Comparison of ENCODE assay signal across 15 cellular contexts in the genomic region with DNA sequence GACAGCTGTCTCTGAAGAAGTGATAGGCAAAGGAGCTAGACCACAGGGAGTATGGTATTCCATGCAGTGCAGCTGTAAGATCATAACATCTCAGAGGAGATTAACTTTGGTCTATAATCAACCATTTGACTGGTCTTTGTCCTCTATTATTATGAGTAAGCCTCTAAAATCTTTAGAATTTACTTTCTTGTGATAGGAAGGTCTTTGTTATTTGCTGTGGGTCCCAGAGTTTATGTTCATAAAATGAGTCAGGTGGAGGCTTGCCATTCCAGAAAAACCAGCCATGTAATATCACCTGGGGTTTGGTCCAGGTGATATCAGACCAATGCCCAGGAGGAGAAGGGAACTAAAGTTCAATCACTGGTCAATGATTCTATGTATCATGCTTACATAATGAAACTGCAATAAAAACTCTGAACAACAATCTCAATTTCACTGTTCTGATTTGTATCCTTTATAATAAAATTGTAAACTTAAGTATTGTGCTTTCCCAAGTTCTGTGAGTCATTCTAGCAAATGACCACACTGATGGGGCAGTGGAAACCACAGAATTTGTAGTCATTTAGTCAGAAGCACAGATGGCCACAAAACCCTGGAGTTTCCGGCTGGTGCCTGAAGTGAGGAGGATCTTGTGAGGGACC.
DNase-seq lines count a peak whose midpoint lies in the region; ATAC-seq and TF ChIP-seq lines count a peak whose summit lies in the region.
"Had no signal": no experiment of that assay in that cellular context is flagged by ENCODE, and none has a peak within 500 bp of the region (broad histone marks: within the 10 kb centered on the region; RNA-seq: fewer than 3 reads in every experiment).

No MANE protein-coding gene starts in this region.

- H3K9me3 ChIP-seq in Caco-2 (no peaks in the 10 kb centered on the region), IMR-90 (ENCODE audit: control insufficient read depth, insufficient read depth, low read length) (no peaks in the 10 kb centered on the region), neuronal stem cell (replicated peaks in 1 of 2; ENCODE audit: control insufficient read depth in 2 of 2, insufficient read depth in 1 of 2, low read depth in 1 of 2, low read length in 2 of 2) (no peaks in the 10 kb centered on the region), thyroid gland (no peaks in the 10 kb centered on the region)
- H3K9me3 ChIP-seq: colonic mucosa, gastrocnemius medialis had no signal

- WGBS in IMR-90 (ENCODE audit: extremely low coverage in 2 of 2, insufficient read length in 1 of 2), 2 experiments: no CpG with 5 or more reads among the region's 1 CpG
- no CpG with 5 or more reads among the region's 1 CpG for WGBS in neuronal stem cell (ENCODE audit: extremely low coverage in 2 of 2, insufficient read length in 2 of 2, insufficient replicate concordance in 1 of 2), 2 donors
- 93 to 97% methylated on average over 1 of the region's 1 CpG for WGBS in thyroid gland, 2 donors

- H4K91ac ChIP-seq in IMR-90 (ENCODE audit: insufficient read depth, low read depth, low read length) (peak overlapping the region; percentile 18; the same call in 1 of the 2 replicates), neuronal stem cell (ENCODE audit: low read depth, low read length, poor library complexity) (no peak overlapping the region)

- no peak overlapping the region for H3K56ac ChIP-seq in IMR-90 (ENCODE audit: extremely low read depth, insufficient read depth, low read length)

- CTCF ChIA-PET in Caco-2 (lab: Charles Lee) (no interaction called here), IMR-90 (lab: Yijun Ruan, JAX) (no interaction called here)

- H3K27ac Mint-ChIP-seq in Caco-2 (ENCODE audit: unreplicated experiment): peak overlapping the region; percentile 9
- H3K27ac Mint-ChIP-seq in osteocyte (ENCODE audit: unreplicated experiment): no peak overlapping the region
- H3K27ac Mint-ChIP-seq: activated CD4-positive, alpha-beta memory T cell treated with anti-CD3 and anti-CD28 coated beads for 36 hours; natural killer cell treated with Interleukin-12 subunit alpha and Interleukin-12 subunit beta and Interleukin-15 and Interleukin-18, amount 100 ng/mL, for 72 hours; T-helper 2 cell treated with Interferon-gamma antibody and Interleukin-4, amounts not matched to agents 5 μg/mL and 100 μg/mL, for 36 hours had no signal

- no peak overlapping the region for H3K4me3 ChIP-seq in Caco-2 (ENCODE audit: low read depth, low read length)
- H3K4me3 ChIP-seq in IMR-90 (ENCODE audit: insufficient read depth, low read depth, low read length): no peak overlapping the region
- H3K4me3 ChIP-seq in astrocyte of the spinal cord (ENCODE audit: low read depth, low read length): peak overlapping the region; percentile 38
- no peak overlapping the region for H3K4me3 ChIP-seq in neuronal stem cell (ENCODE audit: low read length in 2 of 2)
- H3K4me3 ChIP-seq in thyroid gland (replicated peaks in 1 of 3): no peak overlapping the region
- H3K4me3 ChIP-seq: colonic mucosa, gastrocnemius medialis had no signal

- H3K23ac ChIP-seq in IMR-90 (ENCODE audit: low read depth, low read length) (peak overlapping the region; percentile 58; the same call in 1 of the 2 replicates), neuronal stem cell (ENCODE audit: low read depth, low read length, poor library complexity) (no peak overlapping the region)

- peak overlapping the region; percentile 12; the same call in 1 of the 2 replicates for H4K5ac ChIP-seq in IMR-90 (ENCODE audit: low read depth, low read length)

- H3K9me3 Mint-ChIP-seq in Caco-2 (ENCODE audit: unreplicated experiment) (no peaks in the 10 kb centered on the region), osteocyte (ENCODE audit: unreplicated experiment) (peaks cover 11% of the 10 kb centered on the region)
- H3K9me3 Mint-ChIP-seq: T-helper 2 cell treated with Interferon-gamma antibody and Interleukin-4, amounts not matched to agents 5 μg/mL and 100 μg/mL, for 36 hours had no signal

- H3K4me1 Mint-ChIP-seq in Caco-2 (ENCODE audit: low read depth, unreplicated experiment) (peaks cover 7% of the 10 kb centered on the region), osteocyte (ENCODE audit: unreplicated experiment) (peaks cover 2% of the 10 kb centered on the region)

- no peak overlapping the region for H3K9ac ChIP-seq in IMR-90 (ENCODE audit: low read depth, low read length)
- H3K9ac ChIP-seq in neuronal stem cell (ENCODE audit: low read depth, low read length, poor library complexity): no peak overlapping the region

- peak overlapping the region; percentile 78 for H2BK20ac ChIP-seq in IMR-90 (ENCODE audit: low read depth, low read length)

- peak overlapping the region; percentile 54 for H2BK120ac ChIP-seq in IMR-90 (ENCODE audit: low read depth, low read length)
- H2BK120ac ChIP-seq in neuronal stem cell (ENCODE audit: low read depth, low read length): no peak overlapping the region

- H3K4me2 ChIP-seq in IMR-90 (ENCODE audit: low read depth, low read length): peak overlapping the region; percentile 91; the same call in 1 of the 2 replicates
- no peak overlapping the region for H3K4me2 ChIP-seq in neuronal stem cell (ENCODE audit: insufficient read depth, low read length, poor library complexity, severe bottlenecking)

- TF ChIP-seq POLR2A in IMR-90 (IDR thresholded peaks at IDR 0.05; ENCODE audit: low read depth, low read length): no peak
- no peak for TF ChIP-seq POLR2A in thyroid gland (IDR thresholded peaks at IDR 0.05)

- no peaks in the 10 kb centered on the region for H3K36me3 Mint-ChIP-seq in Caco-2 (ENCODE audit: insufficient read depth, unreplicated experiment)
- no peaks in the 10 kb centered on the region for H3K36me3 Mint-ChIP-seq in osteocyte (ENCODE audit: unreplicated experiment)
- H3K36me3 Mint-ChIP-seq: activated CD4-positive, alpha-beta memory T cell treated with anti-CD3 and anti-CD28 coated beads for 36 hours; natural killer cell treated with Interleukin-12 subunit alpha and Interleukin-12 subunit beta and Interleukin-15 and Interleukin-18, amount 100 ng/mL, for 72 hours had no signal

- H2AK5ac ChIP-seq in IMR-90 (ENCODE audit: low read depth, low read length): no peak overlapping the region; the same call in 1 of the 2 replicates
- no peak overlapping the region for H2AK5ac ChIP-seq in neuronal stem cell (ENCODE audit: low read depth, low read length)

- TF ChIP-seq CTCF in Caco-2 (IDR thresholded peaks at IDR 0.05; ENCODE audit: insufficient read depth in 1 of 2, low read depth in 1 of 2, low read length in 1 of 2, severe bottlenecking in 1 of 2, unreplicated experiment in 1 of 2) (no peak), IMR-90 (conservative IDR thresholded peaks at IDR 0.05; ENCODE audit: low read depth, low read length) (no peak), astrocyte of the spinal cord (IDR thresholded peaks at IDR 0.05; ENCODE audit: low read depth, low read length) (no peak), thyroid gland (IDR thresholded peaks at IDR 0.05) (no peak), osteocyte (IDR thresholded peaks at IDR 0.05) (no peak)

- ATAC-seq in IMR-90 (ENCODE audit: low read depth) (peak; percentile 89), HG02870 (IDR thresholded peaks at IDR 0.05; ENCODE audit: unreplicated experiment) (no peak)
- ATAC-seq: gastrocnemius medialis; natural killer cell treated with Interleukin-12 subunit alpha and Interleukin-12 subunit beta and Interleukin-15 and Interleukin-18, amount 100 ng/mL, for 72 hours had no signal

- no peak overlapping the region for H3K4ac ChIP-seq in IMR-90 (ENCODE audit: low read depth, low read length)
- no peak overlapping the region for H3K4ac ChIP-seq in neuronal stem cell (ENCODE audit: low read length)

- BruUV-seq in Caco-2 (replicated peaks; lab: Mats Ljungman, UMichigan) (no TSS peak), IMR-90 (replicated peaks; lab: Mats Ljungman, UMichigan) (no TSS peak)

- H3K27me3 Mint-ChIP-seq in Caco-2 (ENCODE audit: insufficient read depth, unreplicated experiment): no peaks in the 10 kb centered on the region
- no peaks in the 10 kb centered on the region for H3K27me3 Mint-ChIP-seq in osteocyte (ENCODE audit: unreplicated experiment)
- H3K27me3 Mint-ChIP-seq: activated CD4-positive, alpha-beta memory T cell treated with anti-CD3 and anti-CD28 coated beads for 36 hours; natural killer cell treated with Interleukin-12 subunit alpha and Interleukin-12 subunit beta and Interleukin-15 and Interleukin-18, amount 100 ng/mL, for 72 hours had no signal

- no peaks in the 10 kb centered on the region for H3K79me1 ChIP-seq in IMR-90 (ENCODE audit: low read depth in 1 of 2, low read length in 2 of 2)
- H3K79me1 ChIP-seq in neuronal stem cell (ENCODE audit: low read depth, low read length): no peaks in the 10 kb centered on the region

- H2BK15ac ChIP-seq in IMR-90 (ENCODE audit: low read depth, low read length): no peak overlapping the region
- H2BK15ac ChIP-seq in neuronal stem cell (ENCODE audit: low read length): no peak overlapping the region

- H3K4me3 Mint-ChIP-seq in Caco-2 (ENCODE audit: unreplicated experiment): no peak overlapping the region
- H3K4me3 Mint-ChIP-seq in osteocyte (ENCODE audit: unreplicated experiment): no peak overlapping the region
- H3K4me3 Mint-ChIP-seq: activated CD4-positive, alpha-beta memory T cell treated with anti-CD3 and anti-CD28 coated beads for 36 hours; natural killer cell treated with Interleukin-12 subunit alpha and Interleukin-12 subunit beta and Interleukin-15 and Interleukin-18, amount 100 ng/mL, for 72 hours; T-helper 2 cell treated with Interferon-gamma antibody and Interleukin-4, amounts not matched to agents 5 μg/mL and 100 μg/mL, for 36 hours had no signal

- no peak overlapping the region for H2AFZ ChIP-seq in IMR-90 (replicated peaks; ENCODE audit: low read length, poor library complexity)
- H2AFZ ChIP-seq in neuronal stem cell (ENCODE audit: low read length): no peak overlapping the region

- H4K20me1 ChIP-seq in IMR-90 (ENCODE audit: insufficient read depth, low read length): no peaks in the 10 kb centered on the region; the same call in 1 of the 2 replicates

- H3K9me1 ChIP-seq in IMR-90 (ENCODE audit: insufficient read depth, low read length): no peaks in the 10 kb centered on the region

- DNase-seq in Caco-2: peak in 1 of 2 experiments; percentile 12
- peak; percentile 96 for DNase-seq in IMR-90
- DNase-seq in astrocyte of the spinal cord (ENCODE audit: low read depth, low spot score): peak; percentile 97
- peak; percentile 92 for DNase-seq in kidney glomerular epithelial cell (lab: John Stamatoyannopoulos, UW)
- DNase-seq in neuronal stem cell (ENCODE audit: low spot score): no peak
- no peak for DNase-seq in thyroid gland
- DNase-seq in osteocyte (ENCODE audit: extremely low spot score, unreplicated experiment): no peak
- DNase-seq: activated CD4-positive, alpha-beta memory T cell treated with anti-CD3 and anti-CD28 coated beads for 36 hours; activated naive CD4-positive, alpha-beta T cell; colonic mucosa; gastrocnemius medialis; NCI-H2171 had no signal

- intact Hi-C loops in Caco-2 (cut with micrococcal nuclease; ENCODE audit: unreplicated experiment) (no loop called here), IMR-90 (cut with micrococcal nuclease) (no loop called here), thyroid gland (cut with DNase I) (no loop called here)

- H2BK5ac ChIP-seq in IMR-90 (ENCODE audit: low read depth, low read length, poor library complexity, severe bottlenecking): peak overlapping the region; percentile 87
- H2BK5ac ChIP-seq in neuronal stem cell (ENCODE audit: low read length): no peak overlapping the region

- dilution Hi-C loops in IMR-90 (cut with HindIII; ENCODE audit: low sequenced_read_pairs, unreplicated experiment): no loop called here

- no peaks in the 10 kb centered on the region for H3K36me3 ChIP-seq in Caco-2 (ENCODE audit: control insufficient read depth, insufficient read depth, low read length)
- H3K36me3 ChIP-seq in IMR-90 (ENCODE audit: control insufficient read depth, insufficient read depth, low read length): no peaks in the 10 kb centered on the region
- no peaks in the 10 kb centered on the region for H3K36me3 ChIP-seq in neuronal stem cell (replicated peaks in 1 of 2; ENCODE audit: control insufficient read depth in 2 of 2, insufficient read depth in 2 of 2, low read length in 2 of 2)
- H3K36me3 ChIP-seq in thyroid gland: no peaks in the 10 kb centered on the region
- H3K36me3 ChIP-seq: colonic mucosa, gastrocnemius medialis had no signal

- no peak overlapping the region for H2BK12ac ChIP-seq in neuronal stem cell (ENCODE audit: low read length)

- POLR2A ChIA-PET in Caco-2 (lab: Charles Lee) (no interaction called here), IMR-90 (lab: Charles Lee; ENCODE audit: unreplicated experiment) (no interaction called here)

- no peak overlapping the region for H2AK9ac ChIP-seq in IMR-90 (replicated peaks; ENCODE audit: low read depth, low read length, poor library complexity)

- H3K14ac ChIP-seq in IMR-90 (replicated peaks; ENCODE audit: low read depth, low read length): peak overlapping the region; percentile 17; the same call in 1 of the 2 replicates
- H3K14ac ChIP-seq in neuronal stem cell (ENCODE audit: low read length): no peak overlapping the region

- H3K27ac ChIP-seq in IMR-90 (ENCODE audit: insufficient read depth, low read length): no peak overlapping the region
- no peak overlapping the region for H3K27ac ChIP-seq in neuronal stem cell (replicated peaks; ENCODE audit: low read length)
- H3K27ac ChIP-seq in thyroid gland: no peak overlapping the region
- H3K27ac ChIP-seq: colonic mucosa, gastrocnemius medialis had no signal

- H4K8ac ChIP-seq in IMR-90 (ENCODE audit: low read depth in 2 of 2, low read length in 2 of 2) (peak overlapping the region in 1 of 2 experiments; percentile 49; a peak in 1 of 4 replicates), neuronal stem cell (ENCODE audit: low read depth, low read length) (no peak overlapping the region)

- H3K4me1 ChIP-seq in Caco-2 (no peaks in the 10 kb centered on the region), IMR-90 (ENCODE audit: control insufficient read depth, insufficient read depth, low read length) (peaks cover 6% of the 10 kb centered on the region; the same call in 1 of the 2 replicates), neuronal stem cell (ENCODE audit: control insufficient read depth in 2 of 2, insufficient read depth in 1 of 2, low read depth in 1 of 2, low read length in 2 of 2) (no peaks in the 10 kb centered on the region), thyroid gland (no peaks in the 10 kb centered on the region)
- H3K4me1 ChIP-seq: colonic mucosa, gastrocnemius medialis had no signal

- H3K18ac ChIP-seq in IMR-90 (ENCODE audit: low read depth, low read length) (peak overlapping the region; percentile 18; the same call in 1 of the 2 replicates), neuronal stem cell (ENCODE audit: low read length) (no peak overlapping the region)

- no peak for TF ChIP-seq RAD21 in IMR-90 (IDR thresholded peaks at IDR 0.05; ENCODE audit: low read length)

- no peaks in the 10 kb centered on the region for H3K27me3 ChIP-seq in Caco-2 (replicated peaks; ENCODE audit: control insufficient read depth, insufficient read depth, low read length)
- H3K27me3 ChIP-seq in IMR-90 (ENCODE audit: control insufficient read depth, insufficient read depth, low read length): no peaks in the 10 kb centered on the region
- no peaks in the 10 kb centered on the region for H3K27me3 ChIP-seq in neuronal stem cell (ENCODE audit: control insufficient read depth in 3 of 3, insufficient read depth in 3 of 3, low read depth in 1 of 3, low read length in 3 of 3)
- no peaks in the 10 kb centered on the region for H3K27me3 ChIP-seq in thyroid gland
- H3K27me3 ChIP-seq: colonic mucosa, gastrocnemius medialis had no signal

- in situ Hi-C loops in IMR-90 (cut with MboI; ENCODE audit: low sequenced_read_pairs): no loop called here
- in situ Hi-C loops in astrocyte of the spinal cord (cut with HindIII; ENCODE audit: low sequenced_read_pairs): no loop called here

Comparison
In these comparisons a context has a peak if more than half of its experiments do, and no peak if none do; other contexts are left out.
1. DNase-seq: peak in IMR-90 (single experiment), astrocyte of the spinal cord (single experiment) and kidney glomerular epithelial cell (single experiment); none in neuronal stem cell (single experiment), thyroid gland (0 of 2) and osteocyte (single experiment).